8 cellular contexts compared by ENCODE assay signal in genomic region chr2:87485467-87485866, GRCh38.
DNase-seq lines count a peak whose midpoint lies in the region; ATAC-seq, FAIRE-seq and TF ChIP-seq lines count a peak whose summit lies in the region.
"Not testable (repeated sequence)": the region's sequence is repeated elsewhere in the genome, so short reads cannot be mapped to it uniquely, and the experiment has no call there.

No MANE protein-coding gene starts in this region.

- H3K9ac ChIP-seq in GM23248; Karpas-422 (ENCODE audit: low read length); HepG2 (ENCODE audit: insufficient read depth, low read depth, low read length): not testable (repeated sequence)

- H4K20me1 ChIP-seq in GM23248 (ENCODE audit: insufficient read depth); Karpas-422 (ENCODE audit: insufficient read depth, low read depth, low read length); HepG2 (ENCODE audit: insufficient read depth, low read length): not testable (repeated sequence)

- H3K4me3 ChIP-seq in GM23248 (peak overlapping the region; percentile 47; the same call in 1 of the 2 replicates), spleen (peak overlapping the region in 1 of 8 donors; percentile 24)
- not testable (repeated sequence) for H3K4me3 ChIP-seq in Karpas-422 (ENCODE audit: low read length); HepG2 (replicated peaks in 1 of 3; ENCODE audit: insufficient read depth in 1 of 3, low read depth in 2 of 3, low read length in 3 of 3)

- not testable (repeated sequence) for H3K27me3 ChIP-seq in CD4-positive, alpha-beta T cell (ENCODE audit: control insufficient read depth, insufficient read depth, low read length); GM23248 (replicated peaks; ENCODE audit: insufficient read depth); Karpas-422 (ENCODE audit: low read length); HepG2 (ENCODE audit: control insufficient read depth in 1 of 2, insufficient read depth in 2 of 2, low read length in 2 of 2); spleen (replicated peaks in 1 of 7)

- DNase-seq in CD4-positive, alpha-beta T cell; GM23248; Karpas-422; T-helper 17 cell; activated naive CD8-positive, alpha-beta T cell treated with anti-CD3 and anti-CD28 coated beads for 36 hours; effector memory CD8-positive, alpha-beta T cell; HepG2 (ENCODE audit: low spot score); spleen: not testable (repeated sequence)

- not testable (repeated sequence) for TF ChIP-seq POLR2A in HepG2 (IDR thresholded peaks at IDR 0.05; ENCODE audit: insufficient read depth in 1 of 2, low read depth in 2 of 2, low read length in 2 of 2); spleen (IDR thresholded peaks at IDR 0.05)

- H3K27ac ChIP-seq in CD4-positive, alpha-beta T cell (ENCODE audit: low read depth, low read length); HepG2 (ENCODE audit: extremely low read length, insufficient read depth, low read length): not testable (repeated sequence)
- H3K27ac ChIP-seq in GM23248: peak overlapping the region; percentile 41
- peak overlapping the region; percentile 53 for H3K27ac ChIP-seq in Karpas-422 (ENCODE audit: low read length)
- peak overlapping the region in 5 of 8 donors; percentile 63 to 84 (median 79) for H3K27ac ChIP-seq in spleen

- not testable (repeated sequence) for H3K9me3 ChIP-seq in CD4-positive, alpha-beta T cell (ENCODE audit: control insufficient read depth, low read length); GM23248 (ENCODE audit: low read depth); Karpas-422 (ENCODE audit: low read length); T-helper 17 cell (ENCODE audit: control insufficient read depth, low read length, poor library complexity, severe bottlenecking); HepG2 (ENCODE audit: low read length); spleen

- H3K36me3 ChIP-seq in GM23248 (ENCODE audit: low read depth); Karpas-422 (ENCODE audit: insufficient read depth, low read length); HepG2 (replicated peaks in 1 of 2; ENCODE audit: control insufficient read depth in 1 of 2, insufficient read depth in 2 of 2, low read length in 2 of 2); spleen: not testable (repeated sequence)

- H3K36me3 Mint-ChIP-seq in CD4-positive, alpha-beta T cell (ENCODE audit: low read depth); T-helper 17 cell (ENCODE audit: low read depth); effector memory CD8-positive, alpha-beta T cell (ENCODE audit: insufficient read depth): not testable (repeated sequence)
- H3K36me3 Mint-ChIP-seq in activated naive CD8-positive, alpha-beta T cell treated with anti-CD3 and anti-CD28 coated beads for 36 hours: peaks cover 20% of the 10 kb centered on the region

- H3K27ac Mint-ChIP-seq in CD4-positive, alpha-beta T cell: peak overlapping the region; percentile 74
- peak overlapping the region; percentile 82 for H3K27ac Mint-ChIP-seq in T-helper 17 cell
- H3K27ac Mint-ChIP-seq in activated naive CD8-positive, alpha-beta T cell treated with anti-CD3 and anti-CD28 coated beads for 36 hours: peak overlapping the region; percentile 38
- H3K27ac Mint-ChIP-seq in effector memory CD8-positive, alpha-beta T cell: peak overlapping the region in 1 of 2 donors; percentile 81

- ATAC-seq in CD4-positive, alpha-beta T cell (ENCODE audit: poor library complexity): not testable (repeated sequence)
- ATAC-seq in T-helper 17 cell (peak; percentile 22), HepG2 (peak; percentile 30)
- ATAC-seq in effector memory CD8-positive, alpha-beta T cell (replicated peaks): peak; percentile 16

- H2AFZ ChIP-seq in GM23248; Karpas-422 (ENCODE audit: low read length); HepG2 (ENCODE audit: low read length): not testable (repeated sequence)

- H3K4me2 ChIP-seq in GM23248 (ENCODE audit: unreplicated experiment): peak overlapping the region; percentile 61
- H3K4me2 ChIP-seq in Karpas-422 (ENCODE audit: low read depth, low read length, poor library complexity, severe bottlenecking): peak overlapping the region; percentile 38
- peak overlapping the region; percentile 50 for H3K4me2 ChIP-seq in HepG2 (ENCODE audit: low read depth, low read length)

- TF ChIP-seq EP300 in HepG2 (IDR thresholded peaks at IDR 0.05; ENCODE audit: low read depth in 2 of 2, low read length in 2 of 2); HepG2 (CRISPR knock-in tag; IDR thresholded peaks at IDR 0.05; ENCODE audit: borderline replicate concordance): not testable (repeated sequence)

- in situ Hi-C loops in GM23248 (cut with MboI); HepG2 (cut with HindIII; ENCODE audit: extremely low pct_ligation_motif_present, low pct_unique_long_range_greater_than_20kb): not testable (repeated sequence)

- 2 to 3% methylated on average over 7 to 8 of the region's 9 CpGs for WGBS in GM23248 (ENCODE audit: low coverage in 1 of 2, low lambda C conversion rate in 2 of 2, missing lambda C conversion rate in 2 of 2), 2 experiments
- 37% methylated on average over 8 of the region's 9 CpGs for WGBS in HepG2 (ENCODE audit: low lambda C conversion rate)
- WGBS in spleen, 5 donors: 37 to 76% (median 57%) methylated on average over 5 to 7 of the region's 9 CpGs

- H3K4me1 ChIP-seq in GM23248 (ENCODE audit: insufficient read depth): peaks cover 25% of the 10 kb centered on the region
- peaks cover 24% of the 10 kb centered on the region for H3K4me1 ChIP-seq in Karpas-422 (ENCODE audit: low read length)
- H3K4me1 ChIP-seq in HepG2 (ENCODE audit: insufficient read depth, low read length): peaks cover 25% of the 10 kb centered on the region
- H3K4me1 ChIP-seq in spleen: peaks cover 0 to 42% (median 14%) of the 10 kb centered on the region in 6 donors

- peaks cover 11% of the 10 kb centered on the region for H3K4me1 Mint-ChIP-seq in CD4-positive, alpha-beta T cell (ENCODE audit: low read depth)
- H3K4me1 Mint-ChIP-seq in T-helper 17 cell: not testable (repeated sequence)
- H3K4me1 Mint-ChIP-seq in activated naive CD8-positive, alpha-beta T cell treated with anti-CD3 and anti-CD28 coated beads for 36 hours: peaks cover 18% of the 10 kb centered on the region
- peaks cover 7 to 12% of the 10 kb centered on the region in 2 donors for H3K4me1 Mint-ChIP-seq in effector memory CD8-positive, alpha-beta T cell (ENCODE audit: low read depth in 2 of 2)

- not testable (repeated sequence) for TF ChIP-seq CTCF in CD4-positive, alpha-beta T cell (IDR thresholded peaks at IDR 0.05); HepG2 (CRISPR knock-in tag; IDR thresholded peaks at IDR 0.05); spleen (IDR thresholded peaks at IDR 0.05 in 8 of 11, conservative IDR thresholded peaks at IDR 0.05 in 3 of 11)

- H3K9me3 Mint-ChIP-seq in CD4-positive, alpha-beta T cell; activated naive CD8-positive, alpha-beta T cell treated with anti-CD3 and anti-CD28 coated beads for 36 hours; effector memory CD8-positive, alpha-beta T cell: not testable (repeated sequence)

- BruUV-seq in HepG2 (replicated peaks; lab: Mats Ljungman, UMichigan): not testable (repeated sequence)

- POLR2A ChIA-PET in CD4-positive, alpha-beta T cell (lab: Charles Lee); HepG2 (lab: Yijun Ruan, JAX): not testable (repeated sequence)

- not testable (repeated sequence) for H3K9me2 ChIP-seq in GM23248 (ENCODE audit: insufficient read depth); Karpas-422 (replicated peaks; ENCODE audit: insufficient read depth, low read length)

- intact Hi-C loops in CD4-positive, alpha-beta T cell (cut with DNase I, micrococcal nuclease); HepG2 (cut with micrococcal nuclease; ENCODE audit: unreplicated experiment); spleen (cut with DNase I; ENCODE audit: low total_unique reads): not testable (repeated sequence)

- not testable (repeated sequence) for H3K27me3 Mint-ChIP-seq in CD4-positive, alpha-beta T cell; T-helper 17 cell; activated naive CD8-positive, alpha-beta T cell treated with anti-CD3 and anti-CD28 coated beads for 36 hours; effector memory CD8-positive, alpha-beta T cell

- not testable (repeated sequence) for H3K4me3 Mint-ChIP-seq in CD4-positive, alpha-beta T cell; T-helper 17 cell; activated naive CD8-positive, alpha-beta T cell treated with anti-CD3 and anti-CD28 coated beads for 36 hours
- H3K4me3 Mint-ChIP-seq in effector memory CD8-positive, alpha-beta T cell: peak overlapping the region in 1 of 2 donors; percentile 59

- not testable (repeated sequence) for TF ChIP-seq RAD21 in HepG2 (CRISPR knock-in tag; IDR thresholded peaks at IDR 0.05)

- H3K79me2 ChIP-seq in GM23248 (ENCODE audit: insufficient read depth) (peaks cover 94% of the 10 kb centered on the region), Karpas-422 (ENCODE audit: low read length) (peaks cover 47% of the 10 kb centered on the region)
- H3K79me2 ChIP-seq in HepG2 (ENCODE audit: insufficient read depth, low read length): not testable (repeated sequence)

- FAIRE-seq in HepG2 (lab: Jason Lieb, UNC): not testable (repeated sequence)

- H3F3A ChIP-seq in GM23248 (ENCODE audit: insufficient read depth): peaks cover 27% of the 10 kb centered on the region

- CTCF ChIA-PET in CD4-positive, alpha-beta T cell (lab: Charles Lee); HepG2 (lab: Yijun Ruan, JAX; ENCODE audit: low intra/inter-chr PET ratio, low total read pairs): not testable (repeated sequence)
